Comparison of ENCODE assay signal across 24 cellular contexts in the genomic region with DNA sequence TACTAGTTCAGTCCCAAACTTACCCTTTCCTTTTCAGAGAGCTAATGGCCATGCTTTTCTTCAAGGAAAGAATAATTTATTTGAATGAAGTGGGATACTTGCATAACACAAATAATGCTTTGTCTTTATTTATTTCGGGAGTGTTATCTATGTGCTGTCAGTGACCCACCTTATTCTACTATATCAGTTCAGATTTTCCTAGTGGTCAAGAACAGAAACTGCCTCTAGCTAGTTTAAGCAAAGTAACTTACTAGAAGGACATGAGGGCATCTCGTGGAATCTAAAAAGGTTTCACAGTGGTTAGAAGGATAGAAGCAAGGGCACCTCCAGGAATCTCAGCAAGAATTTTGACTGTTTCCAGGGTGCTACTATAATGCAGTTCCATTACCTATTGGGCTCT. TPM values are rescaled to one million over a fixed set of nuclear protein-coding genes. Genes with fewer than 3 reads are reported as not detected.
DNase-seq lines count a peak whose midpoint lies in the region; ATAC-seq and TF ChIP-seq lines count a peak whose summit lies in the region.
"Had no signal": no experiment of that assay in that cellular context is flagged by ENCODE, and none has a peak within 500 bp of the region (broad histone marks: within the 10 kb centered on the region; RNA-seq: fewer than 3 reads in every experiment).

No MANE protein-coding gene starts in this region.

- H3K9me2 ChIP-seq in Karpas-422 (replicated peaks; ENCODE audit: insufficient read depth, low read length): no peaks in the 10 kb centered on the region

- no peak overlapping the region for H3K4me3 Mint-ChIP-seq in chondrocyte (ENCODE audit: unreplicated experiment)
- H3K4me3 Mint-ChIP-seq in neural crest cell: peak overlapping the region; percentile 57

- H3K27me3 Mint-ChIP-seq in chondrocyte (ENCODE audit: low read depth) (no peaks in the 10 kb centered on the region), neural crest cell (ENCODE audit: low read depth) (no peaks in the 10 kb centered on the region)
- H3K27me3 Mint-ChIP-seq: IgD-negative memory B cell, naive B cell had no signal

- peaks cover 28% of the 10 kb centered on the region for H3K79me2 ChIP-seq in Karpas-422 (ENCODE audit: low read length)

- H4K20me1 ChIP-seq in Karpas-422 (ENCODE audit: insufficient read depth, low read depth, low read length): no peaks in the 10 kb centered on the region
- H4K20me1 ChIP-seq: BLaER1 treated with 17β-estradiol and CSF1 and Interleukin-3, amounts not matched to agents 10 nM and 100 nM had no signal

- H3K9me3 Mint-ChIP-seq in chondrocyte (ENCODE audit: low read depth) (no peaks in the 10 kb centered on the region), neural crest cell (no peaks in the 10 kb centered on the region)
- H3K9me3 Mint-ChIP-seq: IgD-negative memory B cell, naive B cell had no signal

- H2AFZ ChIP-seq in Karpas-422 (ENCODE audit: low read length): no peak overlapping the region

- H3K27ac Mint-ChIP-seq in chondrocyte (ENCODE audit: unreplicated experiment) (no peak overlapping the region), neural crest cell (ENCODE audit: unreplicated experiment) (no peak overlapping the region)
- H3K27ac Mint-ChIP-seq: IgD-negative memory B cell had no signal

- H3K4me2 ChIP-seq in Karpas-422 (ENCODE audit: low read depth, low read length, poor library complexity, severe bottlenecking): no peak overlapping the region
- H3K4me2 ChIP-seq: BLaER1 treated with 17β-estradiol and CSF1 and Interleukin-3, amounts not matched to agents 10 nM and 100 nM had no signal

- H3K9me3 ChIP-seq in Karpas-422 (ENCODE audit: low read length) (no peaks in the 10 kb centered on the region), left ventricle myocardium inferior (replicated peaks) (no peaks in the 10 kb centered on the region)
- H3K9me3 ChIP-seq: BLaER1 treated with 17β-estradiol and CSF1 and Interleukin-3, amounts not matched to agents 10 nM and 100 nM; Peyer's patch; thyroid gland had no signal

- peaks cover 12% of the 10 kb centered on the region for H3K36me3 ChIP-seq in Karpas-422 (ENCODE audit: insufficient read depth, low read length)
- peaks cover 26% of the 10 kb centered on the region for H3K36me3 ChIP-seq in left ventricle myocardium inferior
- H3K36me3 ChIP-seq: thyroid gland had no signal

- no peak overlapping the region for H3K27ac ChIP-seq in Karpas-422 (ENCODE audit: low read length)
- H3K27ac ChIP-seq in left ventricle myocardium inferior (replicated peaks): no peak overlapping the region
- H3K27ac ChIP-seq: BLaER1 treated with 17β-estradiol and CSF1 and Interleukin-3, amounts not matched to agents 10 nM and 100 nM; Peyer's patch; skin epidermis; thyroid gland had no signal

- TF ChIP-seq CTCF in GM12872 (IDR thresholded peaks at IDR 0.05; ENCODE audit: insufficient read depth, low read depth, low read length): peak; percentile 28; the same call in 1 of the 3 replicates
- peak; percentile 41 for TF ChIP-seq CTCF in chondrocyte (IDR thresholded peaks at IDR 0.05)
- peak; percentile 41 for TF ChIP-seq CTCF in neural crest cell (conservative IDR thresholded peaks at IDR 0.05)
- no peak for TF ChIP-seq CTCF in left ventricle myocardium inferior (IDR thresholded peaks at IDR 0.05; ENCODE audit: borderline replicate concordance)

- DNase-seq in Karpas-422 (peak; percentile 53), chondrocyte (ENCODE audit: low spot score) (no peak), neural crest cell (ENCODE audit: low read depth, low spot score) (no peak), left ventricle myocardium inferior (no peak)
- no peak for DNase-seq in effector CD4-positive, alpha-beta T cell
- DNase-seq: activated CD4-positive, alpha-beta T cell treated with anti-CD3 and anti-CD28 coated beads, Interleukin-2, amount 50 U/mL, for 1 hour; activated naive CD4-positive, alpha-beta T cell treated with anti-CD3 and anti-CD28 coated beads, Interleukin-2, amount 50 U/mL, for 16 hours; activated T-cell treated with anti-CD3 and anti-CD28 coated beads, Interleukin-2, amount 50 U/mL, for 1 hour; cortex of kidney; erythroblast; head of caudate nucleus; naive B cell; NCI-H1092; NCI-H2107; NCI-H526 treated with DMSO at 0.1 percent for 48 hours; Peyer's patch; posterior cingulate gyrus; thyroid gland had no signal

- ATAC-seq in GM18867 (IDR thresholded peaks at IDR 0.05; ENCODE audit: unreplicated experiment): no peak

- H3K4me1 ChIP-seq in Karpas-422 (ENCODE audit: low read length) (peaks cover 15% of the 10 kb centered on the region), left ventricle myocardium inferior (peaks cover 24% of the 10 kb centered on the region)

- intact Hi-C loops in left ventricle myocardium inferior (cut with micrococcal nuclease): no loop called here

- H3K9ac ChIP-seq in Karpas-422 (ENCODE audit: low read length): no peak overlapping the region
- H3K9ac ChIP-seq: BLaER1 treated with 17β-estradiol and CSF1 and Interleukin-3, amounts not matched to agents 10 nM and 100 nM had no signal

- H3K4me3 ChIP-seq in Karpas-422 (ENCODE audit: low read length) (no peak overlapping the region), left ventricle myocardium inferior (no peak overlapping the region)
- H3K4me3 ChIP-seq: BLaER1 treated with 17β-estradiol and CSF1 and Interleukin-3, amounts not matched to agents 10 nM and 100 nM; lung; Peyer's patch; skin epidermis; thyroid gland had no signal

- H3K27me3 ChIP-seq in Karpas-422 (ENCODE audit: low read length): no peaks in the 10 kb centered on the region
- H3K27me3 ChIP-seq in left ventricle myocardium inferior (ENCODE audit: low read depth): no peaks in the 10 kb centered on the region
- H3K27me3 ChIP-seq: BLaER1 treated with 17β-estradiol and CSF1 and Interleukin-3, amounts not matched to agents 10 nM and 100 nM; Peyer's patch; thyroid gland had no signal

- H3K36me3 Mint-ChIP-seq in chondrocyte (ENCODE audit: low read depth) (peaks cover 1% of the 10 kb centered on the region), neural crest cell (ENCODE audit: low read depth) (peaks cover 14% of the 10 kb centered on the region)

- H3K4me1 Mint-ChIP-seq in chondrocyte (ENCODE audit: low read depth) (peaks cover 16% of the 10 kb centered on the region), neural crest cell (peaks cover 16% of the 10 kb centered on the region)

RNA-seq across cellular contexts. Expression of gene TIMMDC1, which starts 3.8 kb away (rescaled TPM):
- total RNA-seq in Karpas-422 (2014; rRNA removed; shearing (Covaris generic); ENCODE audit: low replicate concordance): 94.1 and 105 TPM in 2 replicates
- total RNA-seq in chondrocyte (88.8 to 112 TPM (median 94.8 TPM) in 3 replicates), neural crest cell (94.2 and 98.2 TPM in 2 replicates), left ventricle myocardium inferior (302 TPM)

RNA-seq across cellular contexts. Expression of gene POGLUT1, which starts 25.8 kb away (rescaled TPM):
- total RNA-seq in Karpas-422 (2014; rRNA removed; shearing (Covaris generic); ENCODE audit: low replicate concordance): 22.8 and 24.7 TPM in 2 replicates
- total RNA-seq in chondrocyte (17.9 to 21.5 TPM (median 20.3 TPM) in 3 replicates), neural crest cell (29.0 and 31.1 TPM in 2 replicates), left ventricle myocardium inferior (5.1 TPM)

RNA-seq across cellular contexts. Expression of gene TMEM39A, which starts 31.2 kb away (rescaled TPM):
- total RNA-seq in Karpas-422 (2014; rRNA removed; shearing (Covaris generic); ENCODE audit: low replicate concordance): 28.4 and 37.4 TPM in 2 replicates
- 55.9 to 73.1 TPM (median 58.5 TPM) in 3 replicates for total RNA-seq in chondrocyte
- 36.1 and 43.9 TPM in 2 replicates for total RNA-seq in neural crest cell
- 12.2 TPM for total RNA-seq in left ventricle myocardium inferior
